ENCODE assay signal across 8 cellular contexts in the genomic region with DNA sequence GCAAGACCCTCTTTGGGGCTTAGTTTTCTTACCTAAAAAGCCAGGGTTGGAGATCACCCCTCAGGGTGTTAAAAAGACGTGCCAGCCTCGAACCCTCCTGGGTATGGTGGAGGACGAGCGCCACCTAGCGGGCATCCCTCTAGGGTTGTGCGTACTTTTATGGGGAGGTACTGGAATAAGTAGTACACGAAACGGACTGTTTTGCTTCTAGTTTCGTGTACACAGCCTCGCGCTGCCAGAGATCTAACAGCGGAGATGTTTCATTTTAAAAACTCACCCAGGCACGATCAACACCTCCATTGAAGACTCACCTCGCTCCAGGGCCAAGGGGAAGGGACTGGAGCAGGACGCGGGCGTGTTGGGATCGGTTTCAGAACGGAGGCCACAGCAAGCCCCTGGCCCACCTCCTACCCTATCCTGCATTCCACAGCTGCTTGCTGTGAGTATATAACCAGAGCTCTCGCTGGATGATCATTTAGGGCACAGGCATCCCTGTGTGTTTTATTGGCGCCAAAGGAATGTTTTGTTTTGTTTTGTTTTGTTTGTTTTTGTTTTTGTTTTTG. TPM values are rescaled to one million over a fixed set of nuclear protein-coding genes. Genes with fewer than 3 reads are reported as not detected.
DNase-seq lines count a peak whose midpoint lies in the region; ATAC-seq lines count a peak whose summit lies in the region.

No MANE protein-coding gene starts in this region.

- H3K4me3 ChIP-seq in iPS DF 6.9 (ENCODE audit: low read length) (peak overlapping the region; percentile 26; the same call in 1 of the 2 replicates), skeletal muscle satellite cell (ENCODE audit: low read length) (peak overlapping the region; percentile 73)

- peak overlapping the region; percentile 51 for H3K9ac ChIP-seq in skeletal muscle satellite cell (ENCODE audit: low read depth, low read length)

- H3K9me3 ChIP-seq in iPS DF 6.9 (ENCODE audit: control insufficient read depth, insufficient read depth, low read length) (no peaks in the 10 kb centered on the region), skeletal muscle satellite cell (replicated peaks; ENCODE audit: low read length) (no peaks in the 10 kb centered on the region)

- peak overlapping the region; percentile 90 for H3K4me2 ChIP-seq in skeletal muscle satellite cell (ENCODE audit: low read length)

- peaks cover 28% of the 10 kb centered on the region for H3K27me3 ChIP-seq in iPS DF 6.9 (ENCODE audit: control insufficient read depth, insufficient read depth, low read length)
- H3K27me3 ChIP-seq in skeletal muscle satellite cell (ENCODE audit: control insufficient read depth, insufficient read depth, low read length) = peaks cover 73% of the 10 kb centered on the region

- WGBS in iPS DF 6.9 (ENCODE audit: insufficient coverage, insufficient read length) = no CpG with 5 or more reads among the region's 21 CpGs

- H3K27ac ChIP-seq in iPS DF 6.9 (ENCODE audit: low read length) = no peak overlapping the region

- H3K4me1 ChIP-seq in iPS DF 6.9 (ENCODE audit: control insufficient read depth, insufficient read depth, low read length) (peaks cover 1% of the 10 kb centered on the region), skeletal muscle satellite cell (ENCODE audit: control insufficient read depth, insufficient read depth, low read length) (peaks cover 15% of the 10 kb centered on the region)

- DNase-seq in NCI-H2107 treated with DMSO at 0.1 percent for 48 hours (lab: John Stamatoyannopoulos, UW; ENCODE audit: unreplicated experiment) = peak; percentile 31
- DNase-seq in NCI-H2107 (lab: John Stamatoyannopoulos, UW) = no peak
- DNase-seq in NCI-H187 (lab: John Stamatoyannopoulos, UW) = peak; percentile 78 to 86
- peak; percentile 92 for DNase-seq in T1000 (lab: John Stamatoyannopoulos, UW)
- peak; percentile 89 for DNase-seq in astrocyte of the hippocampus (ENCODE audit: low read depth, low spot score)
- DNase-seq in iPS DF 6.9 (ENCODE audit: low read depth, low spot score) = no peak

- H3K36me3 ChIP-seq in iPS DF 6.9 (ENCODE audit: control insufficient read depth, insufficient read depth, low read length) (no peaks in the 10 kb centered on the region), skeletal muscle satellite cell (ENCODE audit: insufficient read depth, low read length) (no peaks in the 10 kb centered on the region)

- peak; percentile 75 for ATAC-seq in HG02973 (IDR thresholded peaks at IDR 0.05; ENCODE audit: unreplicated experiment)

RNA-seq across cellular contexts. Expression of a gene that starts 4.8 kb away (rescaled TPM):
- 0.66 TPM in 1 of 2 replicates, not detected in the other for total RNA-seq in skeletal muscle satellite cell (2012; rRNA removed)

Comparison
In these comparisons a context has a peak if more than half of its experiments do, and no peak if none do; other contexts are left out.
1. DNase-seq: peak in NCI-H2107 treated with DMSO at 0.1 percent for 48 hours (single experiment), NCI-H187 (2 of 2), T1000 (single experiment) and astrocyte of the hippocampus (single experiment); none in NCI-H2107 (single experiment) and iPS DF 6.9 (single experiment).